In the genomic region with DNA sequence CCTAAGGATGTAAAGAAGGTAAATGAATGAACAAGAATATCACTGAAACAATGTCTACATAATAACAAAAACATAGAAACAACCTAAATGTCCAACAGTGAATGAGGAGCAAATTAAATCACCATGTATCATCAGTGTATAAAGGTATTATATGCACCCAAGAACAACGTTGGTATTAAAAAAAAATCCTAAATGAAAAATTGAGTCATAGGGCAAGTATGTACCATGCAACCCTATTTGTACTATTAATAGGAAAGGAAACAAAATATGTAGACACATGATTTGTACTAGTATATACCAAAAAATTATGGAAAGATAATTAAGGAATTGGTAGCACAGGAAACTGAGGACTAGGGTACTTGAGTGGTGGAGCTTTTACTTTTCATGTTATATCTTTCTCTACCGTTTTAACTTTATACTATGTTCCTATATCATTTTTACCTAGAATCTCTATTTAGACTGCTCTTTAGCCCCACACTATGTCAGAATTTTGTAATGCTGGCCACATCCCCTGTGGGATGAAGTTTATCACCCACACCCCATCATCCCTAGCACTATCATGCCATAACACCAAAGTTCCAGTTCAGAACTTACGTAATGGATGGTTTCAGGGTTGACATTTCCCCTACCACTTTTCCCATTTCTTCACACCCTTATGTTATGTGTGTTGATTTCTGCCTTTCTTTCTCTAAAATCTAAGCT, we compare ENCODE assay signal across 2 cellular contexts.
TF ChIP-seq lines count a peak whose summit lies in the region.

No MANE protein-coding gene starts in this region.

TF ChIP-seq in SK-N-SH, 30 proteins besides CTCF, POLR2A, EP300 and RAD21 (continued from another document):
- TF ChIP-seq, protein P1, sequence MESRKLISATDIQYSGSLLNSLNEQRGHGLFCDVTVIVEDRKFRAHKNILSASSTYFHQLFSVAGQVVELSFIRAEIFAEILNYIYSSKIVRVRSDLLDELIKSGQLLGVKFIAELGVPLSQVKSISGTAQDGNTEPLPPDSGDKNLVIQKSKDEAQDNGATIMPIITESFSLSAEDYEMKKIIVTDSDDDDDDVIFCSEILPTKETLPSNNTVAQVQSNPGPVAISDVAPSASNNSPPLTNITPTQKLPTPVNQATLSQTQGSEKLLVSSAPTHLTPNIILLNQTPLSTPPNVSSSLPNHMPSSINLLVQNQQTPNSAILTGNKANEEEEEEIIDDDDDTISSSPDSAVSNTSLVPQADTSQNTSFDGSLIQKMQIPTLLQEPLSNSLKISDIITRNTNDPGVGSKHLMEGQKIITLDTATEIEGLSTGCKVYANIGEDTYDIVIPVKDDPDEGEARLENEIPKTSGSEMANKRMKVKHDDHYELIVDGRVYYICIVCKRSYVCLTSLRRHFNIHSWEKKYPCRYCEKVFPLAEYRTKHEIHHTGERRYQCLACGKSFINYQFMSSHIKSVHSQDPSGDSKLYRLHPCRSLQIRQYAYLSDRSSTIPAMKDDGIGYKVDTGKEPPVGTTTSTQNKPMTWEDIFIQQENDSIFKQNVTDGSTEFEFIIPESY (IDR thresholded peaks at IDR 0.05; ENCODE audit: borderline replicate concordance, low read depth), result no peak
- TF ChIP-seq YY1 (IDR thresholded peaks at IDR 0.05; ENCODE audit: low read depth), result no peak
- no peak for TF ChIP-seq TAF1 (IDR thresholded peaks at IDR 0.05; ENCODE audit: borderline replicate concordance, low read depth, low read length)
- TF ChIP-seq SIN3A (IDR thresholded peaks at IDR 0.05; ENCODE audit: borderline replicate concordance, low read depth, low read length), result no peak
- TF ChIP-seq, protein P2, sequence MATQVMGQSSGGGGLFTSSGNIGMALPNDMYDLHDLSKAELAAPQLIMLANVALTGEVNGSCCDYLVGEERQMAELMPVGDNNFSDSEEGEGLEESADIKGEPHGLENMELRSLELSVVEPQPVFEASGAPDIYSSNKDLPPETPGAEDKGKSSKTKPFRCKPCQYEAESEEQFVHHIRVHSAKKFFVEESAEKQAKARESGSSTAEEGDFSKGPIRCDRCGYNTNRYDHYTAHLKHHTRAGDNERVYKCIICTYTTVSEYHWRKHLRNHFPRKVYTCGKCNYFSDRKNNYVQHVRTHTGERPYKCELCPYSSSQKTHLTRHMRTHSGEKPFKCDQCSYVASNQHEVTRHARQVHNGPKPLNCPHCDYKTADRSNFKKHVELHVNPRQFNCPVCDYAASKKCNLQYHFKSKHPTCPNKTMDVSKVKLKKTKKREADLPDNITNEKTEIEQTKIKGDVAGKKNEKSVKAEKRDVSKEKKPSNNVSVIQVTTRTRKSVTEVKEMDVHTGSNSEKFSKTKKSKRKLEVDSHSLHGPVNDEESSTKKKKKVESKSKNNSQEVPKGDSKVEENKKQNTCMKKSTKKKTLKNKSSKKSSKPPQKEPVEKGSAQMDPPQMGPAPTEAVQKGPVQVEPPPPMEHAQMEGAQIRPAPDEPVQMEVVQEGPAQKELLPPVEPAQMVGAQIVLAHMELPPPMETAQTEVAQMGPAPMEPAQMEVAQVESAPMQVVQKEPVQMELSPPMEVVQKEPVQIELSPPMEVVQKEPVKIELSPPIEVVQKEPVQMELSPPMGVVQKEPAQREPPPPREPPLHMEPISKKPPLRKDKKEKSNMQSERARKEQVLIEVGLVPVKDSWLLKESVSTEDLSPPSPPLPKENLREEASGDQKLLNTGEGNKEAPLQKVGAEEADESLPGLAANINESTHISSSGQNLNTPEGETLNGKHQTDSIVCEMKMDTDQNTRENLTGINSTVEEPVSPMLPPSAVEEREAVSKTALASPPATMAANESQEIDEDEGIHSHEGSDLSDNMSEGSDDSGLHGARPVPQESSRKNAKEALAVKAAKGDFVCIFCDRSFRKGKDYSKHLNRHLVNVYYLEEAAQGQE (IDR thresholded peaks at IDR 0.05; ENCODE audit: low read depth, low read length), result no peak

TF ChIP-seq in SK-N-SH treated with all-trans-retinoic acid at 6 μM for 48 hours, 23 proteins besides CTCF, POLR2A, EP300 and RAD21 (continued from another document):
- TF ChIP-seq ZNF8 (CRISPR knock-in tag; IDR thresholded peaks at IDR 0.05) (no peak), ZC3H10 (CRISPR knock-in tag; IDR thresholded peaks at IDR 0.05) (no peak), TCF4 (CRISPR knock-in tag; IDR thresholded peaks at IDR 0.05; ENCODE audit: borderline replicate concordance) (no peak), PPARA (CRISPR knock-in tag; IDR thresholded peaks at IDR 0.05; ENCODE audit: borderline replicate concordance) (no peak)
- TF ChIP-seq, protein P3, sequence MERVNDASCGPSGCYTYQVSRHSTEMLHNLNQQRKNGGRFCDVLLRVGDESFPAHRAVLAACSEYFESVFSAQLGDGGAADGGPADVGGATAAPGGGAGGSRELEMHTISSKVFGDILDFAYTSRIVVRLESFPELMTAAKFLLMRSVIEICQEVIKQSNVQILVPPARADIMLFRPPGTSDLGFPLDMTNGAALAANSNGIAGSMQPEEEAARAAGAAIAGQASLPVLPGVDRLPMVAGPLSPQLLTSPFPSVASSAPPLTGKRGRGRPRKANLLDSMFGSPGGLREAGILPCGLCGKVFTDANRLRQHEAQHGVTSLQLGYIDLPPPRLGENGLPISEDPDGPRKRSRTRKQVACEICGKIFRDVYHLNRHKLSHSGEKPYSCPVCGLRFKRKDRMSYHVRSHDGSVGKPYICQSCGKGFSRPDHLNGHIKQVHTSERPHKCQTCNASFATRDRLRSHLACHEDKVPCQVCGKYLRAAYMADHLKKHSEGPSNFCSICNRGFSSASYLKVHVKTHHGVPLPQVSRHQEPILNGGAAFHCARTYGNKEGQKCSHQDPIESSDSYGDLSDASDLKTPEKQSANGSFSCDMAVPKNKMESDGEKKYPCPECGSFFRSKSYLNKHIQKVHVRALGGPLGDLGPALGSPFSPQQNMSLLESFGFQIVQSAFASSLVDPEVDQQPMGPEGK (CRISPR knock-in tag; IDR thresholded peaks at IDR 0.05; ENCODE audit: borderline replicate concordance), result no peak
- TF ChIP-seq, protein P4, sequence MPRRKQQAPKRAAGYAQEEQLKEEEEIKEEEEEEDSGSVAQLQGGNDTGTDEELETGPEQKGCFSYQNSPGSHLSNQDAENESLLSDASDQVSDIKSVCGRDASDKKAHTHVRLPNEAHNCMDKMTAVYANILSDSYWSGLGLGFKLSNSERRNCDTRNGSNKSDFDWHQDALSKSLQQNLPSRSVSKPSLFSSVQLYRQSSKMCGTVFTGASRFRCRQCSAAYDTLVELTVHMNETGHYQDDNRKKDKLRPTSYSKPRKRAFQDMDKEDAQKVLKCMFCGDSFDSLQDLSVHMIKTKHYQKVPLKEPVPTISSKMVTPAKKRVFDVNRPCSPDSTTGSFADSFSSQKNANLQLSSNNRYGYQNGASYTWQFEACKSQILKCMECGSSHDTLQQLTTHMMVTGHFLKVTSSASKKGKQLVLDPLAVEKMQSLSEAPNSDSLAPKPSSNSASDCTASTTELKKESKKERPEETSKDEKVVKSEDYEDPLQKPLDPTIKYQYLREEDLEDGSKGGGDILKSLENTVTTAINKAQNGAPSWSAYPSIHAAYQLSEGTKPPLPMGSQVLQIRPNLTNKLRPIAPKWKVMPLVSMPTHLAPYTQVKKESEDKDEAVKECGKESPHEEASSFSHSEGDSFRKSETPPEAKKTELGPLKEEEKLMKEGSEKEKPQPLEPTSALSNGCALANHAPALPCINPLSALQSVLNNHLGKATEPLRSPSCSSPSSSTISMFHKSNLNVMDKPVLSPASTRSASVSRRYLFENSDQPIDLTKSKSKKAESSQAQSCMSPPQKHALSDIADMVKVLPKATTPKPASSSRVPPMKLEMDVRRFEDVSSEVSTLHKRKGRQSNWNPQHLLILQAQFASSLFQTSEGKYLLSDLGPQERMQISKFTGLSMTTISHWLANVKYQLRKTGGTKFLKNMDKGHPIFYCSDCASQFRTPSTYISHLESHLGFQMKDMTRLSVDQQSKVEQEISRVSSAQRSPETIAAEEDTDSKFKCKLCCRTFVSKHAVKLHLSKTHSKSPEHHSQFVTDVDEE (CRISPR knock-in tag; IDR thresholded peaks at IDR 0.05), result no peak
TF ChIP-seq in SK-N-SH treated with all-trans-retinoic acid at 6 μM for 48 hours: peak in this region for 0.
